ENCODE assay signal across 2 cellular contexts in the genomic region with DNA sequence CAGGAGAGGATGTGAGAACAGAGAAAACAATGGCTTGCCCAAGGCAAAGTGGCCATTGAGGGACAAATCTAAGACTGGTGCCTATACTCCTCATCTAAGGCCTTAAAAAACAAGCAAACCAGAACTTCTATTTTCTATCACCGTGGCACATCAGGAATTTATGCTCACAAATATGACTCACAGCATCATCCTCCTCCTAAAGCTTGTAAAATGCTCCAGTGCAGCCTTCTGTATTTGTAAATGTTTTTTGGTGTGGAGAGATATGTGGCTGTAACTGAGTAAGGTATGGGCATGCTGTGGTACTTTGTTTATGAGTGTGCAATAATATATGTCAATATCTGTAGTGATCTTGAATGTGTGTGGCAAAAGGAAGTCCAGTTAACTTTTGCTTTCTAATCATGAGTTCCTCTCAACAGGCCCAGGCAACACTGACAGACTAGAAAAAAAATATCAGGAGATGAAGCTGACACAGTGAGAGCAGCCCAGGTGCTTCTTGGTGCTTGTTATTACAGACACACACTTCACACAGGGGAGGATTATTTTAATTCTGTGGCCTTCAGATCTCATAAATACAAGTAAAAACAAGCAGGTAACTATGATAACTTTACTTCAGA.
TF ChIP-seq lines count a peak whose summit lies in the region.

No MANE protein-coding gene starts in this region.

TF ChIP-seq in SK-N-SH treated with all-trans-retinoic acid at 6 μM for 48 hours, 23 proteins besides CTCF, POLR2A, EP300 and RAD21 (continued from another document):
- TF ChIP-seq TSHZ2 (CRISPR knock-in tag; IDR thresholded peaks at IDR 0.05) = no peak
- no peak for TF ChIP-seq ZNF70 (CRISPR knock-in tag; IDR thresholded peaks at IDR 0.05)
- TF ChIP-seq, protein P1, sequence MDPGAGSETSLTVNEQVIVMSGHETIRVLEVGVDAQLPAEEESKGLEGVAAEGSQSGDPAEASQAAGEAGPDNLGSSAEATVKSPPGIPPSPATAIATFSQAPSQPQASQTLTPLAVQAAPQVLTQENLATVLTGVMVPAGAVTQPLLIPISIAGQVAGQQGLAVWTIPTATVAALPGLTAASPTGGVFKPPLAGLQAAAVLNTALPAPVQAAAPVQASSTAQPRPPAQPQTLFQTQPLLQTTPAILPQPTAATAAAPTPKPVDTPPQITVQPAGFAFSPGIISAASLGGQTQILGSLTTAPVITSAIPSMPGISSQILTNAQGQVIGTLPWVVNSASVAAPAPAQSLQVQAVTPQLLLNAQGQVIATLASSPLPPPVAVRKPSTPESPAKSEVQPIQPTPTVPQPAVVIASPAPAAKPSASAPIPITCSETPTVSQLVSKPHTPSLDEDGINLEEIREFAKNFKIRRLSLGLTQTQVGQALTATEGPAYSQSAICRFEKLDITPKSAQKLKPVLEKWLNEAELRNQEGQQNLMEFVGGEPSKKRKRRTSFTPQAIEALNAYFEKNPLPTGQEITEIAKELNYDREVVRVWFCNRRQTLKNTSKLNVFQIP (CRISPR knock-in tag; IDR thresholded peaks at IDR 0.05; ENCODE audit: borderline replicate concordance, low read depth) = no peak
- TF ChIP-seq RARB (CRISPR knock-in tag; IDR thresholded peaks at IDR 0.05) = no peak
- no peak for TF ChIP-seq CREB5 (CRISPR knock-in tag; IDR thresholded peaks at IDR 0.05; ENCODE audit: low read depth)
- TF ChIP-seq, protein P2, sequence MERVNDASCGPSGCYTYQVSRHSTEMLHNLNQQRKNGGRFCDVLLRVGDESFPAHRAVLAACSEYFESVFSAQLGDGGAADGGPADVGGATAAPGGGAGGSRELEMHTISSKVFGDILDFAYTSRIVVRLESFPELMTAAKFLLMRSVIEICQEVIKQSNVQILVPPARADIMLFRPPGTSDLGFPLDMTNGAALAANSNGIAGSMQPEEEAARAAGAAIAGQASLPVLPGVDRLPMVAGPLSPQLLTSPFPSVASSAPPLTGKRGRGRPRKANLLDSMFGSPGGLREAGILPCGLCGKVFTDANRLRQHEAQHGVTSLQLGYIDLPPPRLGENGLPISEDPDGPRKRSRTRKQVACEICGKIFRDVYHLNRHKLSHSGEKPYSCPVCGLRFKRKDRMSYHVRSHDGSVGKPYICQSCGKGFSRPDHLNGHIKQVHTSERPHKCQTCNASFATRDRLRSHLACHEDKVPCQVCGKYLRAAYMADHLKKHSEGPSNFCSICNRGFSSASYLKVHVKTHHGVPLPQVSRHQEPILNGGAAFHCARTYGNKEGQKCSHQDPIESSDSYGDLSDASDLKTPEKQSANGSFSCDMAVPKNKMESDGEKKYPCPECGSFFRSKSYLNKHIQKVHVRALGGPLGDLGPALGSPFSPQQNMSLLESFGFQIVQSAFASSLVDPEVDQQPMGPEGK (CRISPR knock-in tag; IDR thresholded peaks at IDR 0.05; ENCODE audit: borderline replicate concordance) = no peak
- no peak for TF ChIP-seq ZFP30 (CRISPR knock-in tag; IDR thresholded peaks at IDR 0.05)
- no peak for TF ChIP-seq TCF4 (CRISPR knock-in tag; IDR thresholded peaks at IDR 0.05; ENCODE audit: borderline replicate concordance)
- TF ChIP-seq ISL1 (CRISPR knock-in tag; IDR thresholded peaks at IDR 0.05) = no peak
- TF ChIP-seq ZC3H10 (CRISPR knock-in tag; IDR thresholded peaks at IDR 0.05) = no peak
- no peak for TF ChIP-seq ZNF565 (CRISPR knock-in tag; conservative IDR thresholded peaks at IDR 0.05; ENCODE audit: low read depth)

TF ChIP-seq in HepG2, 621 proteins besides CTCF, POLR2A, EP300 and RAD21 (continued from another document):
- TF ChIP-seq, protein P3, sequence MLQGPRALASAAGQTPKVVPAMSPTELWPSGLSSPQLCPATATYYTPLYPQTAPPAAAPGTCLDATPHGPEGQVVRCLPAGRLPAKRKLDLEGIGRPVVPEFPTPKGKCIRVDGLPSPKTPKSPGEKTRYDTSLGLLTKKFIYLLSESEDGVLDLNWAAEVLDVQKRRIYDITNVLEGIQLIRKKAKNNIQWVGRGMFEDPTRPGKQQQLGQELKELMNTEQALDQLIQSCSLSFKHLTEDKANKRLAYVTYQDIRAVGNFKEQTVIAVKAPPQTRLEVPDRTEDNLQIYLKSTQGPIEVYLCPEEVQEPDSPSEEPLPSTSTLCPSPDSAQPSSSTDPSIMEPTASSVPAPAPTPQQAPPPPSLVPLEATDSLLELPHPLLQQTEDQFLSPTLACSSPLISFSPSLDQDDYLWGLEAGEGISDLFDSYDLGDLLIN (CRISPR knock-in tag; IDR thresholded peaks at IDR 0.05; ENCODE audit: borderline replicate concordance) = no peak
- TF ChIP-seq MED8 (CRISPR knock-in tag; IDR thresholded peaks at IDR 0.05; ENCODE audit: insufficient replicate concordance) = no peak
- TF ChIP-seq, protein P4, sequence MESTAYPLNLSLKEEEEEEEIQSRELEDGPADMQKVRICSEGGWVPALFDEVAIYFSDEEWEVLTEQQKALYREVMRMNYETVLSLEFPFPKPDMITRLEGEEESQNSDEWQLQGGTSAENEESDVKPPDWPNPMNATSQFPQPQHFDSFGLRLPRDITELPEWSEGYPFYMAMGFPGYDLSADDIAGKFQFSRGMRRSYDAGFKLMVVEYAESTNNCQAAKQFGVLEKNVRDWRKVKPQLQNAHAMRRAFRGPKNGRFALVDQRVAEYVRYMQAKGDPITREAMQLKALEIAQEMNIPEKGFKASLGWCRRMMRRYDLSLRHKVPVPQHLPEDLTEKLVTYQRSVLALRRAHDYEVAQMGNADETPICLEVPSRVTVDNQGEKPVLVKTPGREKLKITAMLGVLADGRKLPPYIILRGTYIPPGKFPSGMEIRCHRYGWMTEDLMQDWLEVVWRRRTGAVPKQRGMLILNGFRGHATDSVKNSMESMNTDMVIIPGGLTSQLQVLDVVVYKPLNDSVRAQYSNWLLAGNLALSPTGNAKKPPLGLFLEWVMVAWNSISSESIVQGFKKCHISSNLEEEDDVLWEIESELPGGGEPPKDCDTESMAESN (CRISPR knock-in tag; conservative IDR thresholded peaks at IDR 0.05) = no peak
